ENCODE assay signal across 1 cellular context in the genomic region with DNA sequence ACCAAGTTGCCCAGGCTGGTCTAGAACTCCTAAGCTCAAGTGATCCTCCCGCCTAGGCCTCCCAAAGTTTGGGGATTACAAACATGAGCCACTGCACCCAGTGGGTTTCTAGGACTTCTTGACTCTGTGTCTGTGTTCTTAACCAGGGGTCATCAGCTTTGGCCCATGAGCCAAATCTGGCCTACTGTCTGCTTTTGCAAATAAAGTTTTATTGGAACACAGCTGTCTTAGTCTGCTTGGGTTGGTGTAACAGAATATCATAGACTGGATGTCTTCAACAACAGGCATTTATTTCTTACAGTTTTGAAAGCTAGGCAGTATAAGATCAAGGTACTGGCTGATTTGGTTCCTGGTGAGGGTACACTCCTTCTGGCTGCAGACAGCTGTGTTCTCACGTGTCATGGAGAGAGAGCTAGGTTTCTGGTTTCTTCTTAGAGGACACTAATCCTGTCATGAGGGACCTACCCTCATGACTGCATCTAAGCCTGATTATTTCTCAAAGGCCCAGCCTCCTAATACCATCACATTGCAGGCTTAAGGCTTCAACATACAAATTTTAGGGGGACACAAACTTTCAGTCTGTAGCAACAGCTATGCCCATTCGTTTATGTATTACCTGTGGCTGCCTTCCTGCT.
TF ChIP-seq lines count a peak whose summit lies in the region.

No MANE protein-coding gene starts in this region.

TF ChIP-seq in WTC11, 78 proteins besides CTCF, POLR2A, EP300 and RAD21 (continued from another document):
- TF ChIP-seq NR1H2 (CRISPR knock-in tag; IDR thresholded peaks at IDR 0.05) (no peak), PRRX2 (CRISPR knock-in tag; IDR thresholded peaks at IDR 0.05) (no peak), ZNF121 (CRISPR knock-in tag; IDR thresholded peaks at IDR 0.05) (no peak), CBFB (CRISPR knock-in tag; IDR thresholded peaks at IDR 0.05; ENCODE audit: low read depth) (no peak), SMAD4 (CRISPR knock-in tag; IDR thresholded peaks at IDR 0.05) (no peak), TEAD4 (CRISPR knock-in tag; IDR thresholded peaks at IDR 0.05) (no peak), EMX1 (CRISPR knock-in tag; IDR thresholded peaks at IDR 0.05) (no peak), GTF2I (CRISPR knock-in tag; conservative IDR thresholded peaks at IDR 0.05) (no peak), ZNF263 (CRISPR knock-in tag; IDR thresholded peaks at IDR 0.05; ENCODE audit: low read depth) (no peak), RELA (CRISPR knock-in tag; IDR thresholded peaks at IDR 0.05; ENCODE audit: borderline replicate concordance) (no peak)
- TF ChIP-seq, protein P1, sequence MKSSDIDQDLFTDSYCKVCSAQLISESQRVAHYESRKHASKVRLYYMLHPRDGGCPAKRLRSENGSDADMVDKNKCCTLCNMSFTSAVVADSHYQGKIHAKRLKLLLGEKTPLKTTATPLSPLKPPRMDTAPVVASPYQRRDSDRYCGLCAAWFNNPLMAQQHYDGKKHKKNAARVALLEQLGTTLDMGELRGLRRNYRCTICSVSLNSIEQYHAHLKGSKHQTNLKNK (CRISPR knock-in tag; IDR thresholded peaks at IDR 0.05): no peak
- TF ChIP-seq, protein P2, sequence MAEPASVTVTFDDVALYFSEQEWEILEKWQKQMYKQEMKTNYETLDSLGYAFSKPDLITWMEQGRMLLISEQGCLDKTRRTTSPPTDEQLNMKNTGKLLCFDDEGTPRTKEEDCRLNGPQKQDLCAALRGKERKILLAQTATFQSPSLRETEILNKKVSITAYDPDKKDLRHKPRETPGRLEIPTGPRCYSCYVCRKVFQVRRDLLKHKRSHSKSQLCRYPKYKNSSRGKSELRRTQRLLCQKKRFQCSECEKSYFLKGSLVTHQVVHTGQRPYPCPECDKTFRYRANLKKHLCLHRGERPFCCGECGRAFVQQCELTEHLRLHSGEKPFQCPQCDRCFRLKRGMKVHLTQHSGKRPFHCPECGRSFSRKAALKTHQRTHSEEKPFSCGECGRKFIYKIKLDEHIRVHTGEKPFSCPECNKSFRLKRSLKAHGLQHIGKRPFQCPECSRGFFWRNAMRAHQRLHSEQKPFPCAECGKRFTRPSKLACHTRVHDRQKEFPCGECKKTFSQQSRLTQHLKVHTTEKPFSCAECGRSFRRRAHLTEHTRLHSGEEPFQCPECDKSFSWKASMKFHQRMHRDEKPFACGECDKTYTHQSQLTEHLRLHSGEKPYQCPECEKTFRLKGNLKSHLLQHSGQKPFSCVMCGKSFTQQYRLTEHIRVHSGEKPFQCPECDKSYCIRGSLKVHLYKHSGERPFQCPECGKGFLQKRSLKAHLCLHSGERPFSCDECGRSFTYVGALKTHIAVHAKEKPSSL (CRISPR knock-in tag; conservative IDR thresholded peaks at IDR 0.05): no peak
- TF ChIP-seq, protein P3, sequence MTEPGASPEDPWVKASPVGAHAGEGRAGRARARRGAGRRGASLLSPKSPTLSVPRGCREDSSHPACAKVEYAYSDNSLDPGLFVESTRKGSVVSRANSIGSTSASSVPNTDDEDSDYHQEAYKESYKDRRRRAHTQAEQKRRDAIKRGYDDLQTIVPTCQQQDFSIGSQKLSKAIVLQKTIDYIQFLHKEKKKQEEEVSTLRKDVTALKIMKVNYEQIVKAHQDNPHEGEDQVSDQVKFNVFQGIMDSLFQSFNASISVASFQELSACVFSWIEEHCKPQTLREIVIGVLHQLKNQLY (CRISPR knock-in tag; IDR thresholded peaks at IDR 0.05): no peak
- TF ChIP-seq, protein P4, sequence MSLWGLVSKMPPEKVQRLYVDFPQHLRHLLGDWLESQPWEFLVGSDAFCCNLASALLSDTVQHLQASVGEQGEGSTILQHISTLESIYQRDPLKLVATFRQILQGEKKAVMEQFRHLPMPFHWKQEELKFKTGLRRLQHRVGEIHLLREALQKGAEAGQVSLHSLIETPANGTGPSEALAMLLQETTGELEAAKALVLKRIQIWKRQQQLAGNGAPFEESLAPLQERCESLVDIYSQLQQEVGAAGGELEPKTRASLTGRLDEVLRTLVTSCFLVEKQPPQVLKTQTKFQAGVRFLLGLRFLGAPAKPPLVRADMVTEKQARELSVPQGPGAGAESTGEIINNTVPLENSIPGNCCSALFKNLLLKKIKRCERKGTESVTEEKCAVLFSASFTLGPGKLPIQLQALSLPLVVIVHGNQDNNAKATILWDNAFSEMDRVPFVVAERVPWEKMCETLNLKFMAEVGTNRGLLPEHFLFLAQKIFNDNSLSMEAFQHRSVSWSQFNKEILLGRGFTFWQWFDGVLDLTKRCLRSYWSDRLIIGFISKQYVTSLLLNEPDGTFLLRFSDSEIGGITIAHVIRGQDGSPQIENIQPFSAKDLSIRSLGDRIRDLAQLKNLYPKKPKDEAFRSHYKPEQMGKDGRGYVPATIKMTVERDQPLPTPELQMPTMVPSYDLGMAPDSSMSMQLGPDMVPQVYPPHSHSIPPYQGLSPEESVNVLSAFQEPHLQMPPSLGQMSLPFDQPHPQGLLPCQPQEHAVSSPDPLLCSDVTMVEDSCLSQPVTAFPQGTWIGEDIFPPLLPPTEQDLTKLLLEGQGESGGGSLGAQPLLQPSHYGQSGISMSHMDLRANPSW (CRISPR knock-in tag; conservative IDR thresholded peaks at IDR 0.05; ENCODE audit: low read depth): no peak
- TF ChIP-seq, protein P5, sequence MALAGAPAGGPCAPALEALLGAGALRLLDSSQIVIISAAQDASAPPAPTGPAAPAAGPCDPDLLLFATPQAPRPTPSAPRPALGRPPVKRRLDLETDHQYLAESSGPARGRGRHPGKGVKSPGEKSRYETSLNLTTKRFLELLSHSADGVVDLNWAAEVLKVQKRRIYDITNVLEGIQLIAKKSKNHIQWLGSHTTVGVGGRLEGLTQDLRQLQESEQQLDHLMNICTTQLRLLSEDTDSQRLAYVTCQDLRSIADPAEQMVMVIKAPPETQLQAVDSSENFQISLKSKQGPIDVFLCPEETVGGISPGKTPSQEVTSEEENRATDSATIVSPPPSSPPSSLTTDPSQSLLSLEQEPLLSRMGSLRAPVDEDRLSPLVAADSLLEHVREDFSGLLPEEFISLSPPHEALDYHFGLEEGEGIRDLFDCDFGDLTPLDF (CRISPR knock-in tag; IDR thresholded peaks at IDR 0.05): no peak
